ENCODE assay signal across 1 cellular context in the genomic region with DNA sequence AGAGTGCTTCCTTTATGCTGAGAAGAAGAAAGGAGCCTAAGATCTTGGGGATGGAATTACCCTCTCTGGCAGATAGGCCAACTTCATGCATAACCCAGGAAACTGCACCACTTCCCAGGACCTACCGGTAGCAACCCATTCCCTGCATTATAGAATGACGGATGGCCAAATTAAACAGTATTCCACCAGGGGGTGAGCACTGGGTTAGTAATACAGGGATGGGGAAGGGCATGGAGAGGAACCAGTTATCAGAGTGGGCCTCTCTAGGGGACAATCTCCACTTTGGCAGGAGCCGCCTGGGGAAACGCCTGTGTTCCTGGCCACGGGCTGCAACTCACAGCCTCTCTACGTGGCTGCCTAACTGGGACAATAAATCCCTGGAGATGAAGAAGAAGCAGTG.
TF ChIP-seq lines count a peak whose summit lies in the region.

No MANE protein-coding gene starts in this region.

TF ChIP-seq in HEK293, 187 proteins besides CTCF, POLR2A, EP300 and RAD21 (continued from another document):
- TF ChIP-seq, protein P1, sequence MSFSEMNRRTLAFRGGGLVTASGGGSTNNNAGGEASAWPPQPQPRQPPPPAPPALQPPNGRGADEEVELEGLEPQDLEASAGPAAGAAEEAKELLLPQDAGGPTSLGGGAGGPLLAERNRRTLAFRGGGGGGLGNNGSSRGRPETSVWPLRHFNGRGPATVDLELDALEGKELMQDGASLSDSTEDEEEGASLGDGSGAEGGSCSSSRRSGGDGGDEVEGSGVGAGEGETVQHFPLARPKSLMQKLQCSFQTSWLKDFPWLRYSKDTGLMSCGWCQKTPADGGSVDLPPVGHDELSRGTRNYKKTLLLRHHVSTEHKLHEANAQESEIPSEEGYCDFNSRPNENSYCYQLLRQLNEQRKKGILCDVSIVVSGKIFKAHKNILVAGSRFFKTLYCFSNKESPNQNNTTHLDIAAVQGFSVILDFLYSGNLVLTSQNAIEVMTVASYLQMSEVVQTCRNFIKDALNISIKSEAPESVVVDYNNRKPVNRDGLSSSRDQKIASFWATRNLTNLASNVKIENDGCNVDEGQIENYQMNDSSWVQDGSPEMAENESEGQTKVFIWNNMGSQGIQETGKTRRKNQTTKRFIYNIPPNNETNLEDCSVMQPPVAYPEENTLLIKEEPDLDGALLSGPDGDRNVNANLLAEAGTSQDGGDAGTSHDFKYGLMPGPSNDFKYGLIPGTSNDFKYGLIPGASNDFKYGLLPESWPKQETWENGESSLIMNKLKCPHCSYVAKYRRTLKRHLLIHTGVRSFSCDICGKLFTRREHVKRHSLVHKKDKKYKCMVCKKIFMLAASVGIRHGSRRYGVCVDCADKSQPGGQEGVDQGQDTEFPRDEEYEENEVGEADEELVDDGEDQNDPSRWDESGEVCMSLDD (tag by site-specific recombination; IDR thresholded peaks at IDR 0.05) = no peak
- TF ChIP-seq ZNF184 (tag by site-specific recombination; IDR thresholded peaks at IDR 0.05) (no peak), ZNF121 (tag by site-specific recombination; IDR thresholded peaks at IDR 0.05) (no peak), ZNF223 (tag by site-specific recombination; IDR thresholded peaks at IDR 0.05) (no peak), KLF10 (tag by site-specific recombination; IDR thresholded peaks at IDR 0.05) (no peak), ZSCAN30 (tag by site-specific recombination; IDR thresholded peaks at IDR 0.05) (no peak), KLF7 (tag by site-specific recombination; IDR thresholded peaks at IDR 0.05; ENCODE audit: borderline replicate concordance) (no peak)
- TF ChIP-seq, protein P2, sequence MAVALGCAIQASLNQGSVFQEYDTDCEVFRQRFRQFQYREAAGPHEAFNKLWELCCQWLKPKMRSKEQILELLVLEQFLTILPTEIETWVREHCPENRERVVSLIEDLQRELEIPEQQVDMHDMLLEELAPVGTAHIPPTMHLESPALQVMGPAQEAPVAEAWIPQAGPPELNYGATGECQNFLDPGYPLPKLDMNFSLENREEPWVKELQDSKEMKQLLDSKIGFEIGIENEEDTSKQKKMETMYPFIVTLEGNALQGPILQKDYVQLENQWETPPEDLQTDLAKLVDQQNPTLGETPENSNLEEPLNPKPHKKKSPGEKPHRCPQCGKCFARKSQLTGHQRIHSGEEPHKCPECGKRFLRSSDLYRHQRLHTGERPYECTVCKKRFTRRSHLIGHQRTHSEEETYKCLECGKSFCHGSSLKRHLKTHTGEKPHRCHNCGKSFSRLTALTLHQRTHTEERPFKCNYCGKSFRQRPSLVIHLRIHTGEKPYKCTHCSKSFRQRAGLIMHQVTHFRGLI (tag by site-specific recombination; IDR thresholded peaks at IDR 0.05) = no peak
